ENCODE assay signal across 1 cellular context in the genomic region with DNA sequence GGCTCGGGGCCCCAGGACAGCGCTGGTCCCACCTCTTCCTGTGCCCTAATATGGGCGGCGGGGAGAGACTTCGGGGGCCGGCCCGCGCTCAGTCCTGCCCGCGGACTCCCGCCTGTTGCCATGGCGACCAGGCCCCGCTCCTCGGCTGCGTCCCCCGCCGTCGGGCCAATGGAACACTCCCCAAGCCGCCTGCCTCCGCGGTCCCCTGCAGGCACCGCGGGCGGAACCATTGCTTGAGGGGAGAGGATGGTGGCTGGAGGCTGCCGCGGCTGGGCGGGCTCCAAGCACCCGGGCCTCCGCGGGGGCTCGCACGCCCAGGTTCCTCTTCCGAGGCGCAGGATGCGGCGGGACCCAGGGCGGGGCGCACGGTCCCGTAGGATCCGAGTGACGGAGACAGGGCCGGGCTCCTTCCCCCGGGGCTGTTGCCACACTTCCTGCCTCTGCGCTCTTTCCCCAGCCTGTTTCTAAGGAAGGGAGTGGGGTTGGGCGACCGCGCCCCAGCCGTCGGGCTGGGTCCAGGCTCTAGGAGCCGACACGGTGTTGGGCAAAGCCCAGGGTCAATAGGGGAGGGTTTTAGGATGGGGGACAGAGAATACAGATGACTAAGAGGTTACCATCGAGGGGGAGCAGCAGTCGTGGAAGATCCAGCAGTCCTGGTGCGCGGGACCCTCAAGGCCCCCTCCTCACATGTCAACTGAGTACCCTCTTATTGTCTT.
TF ChIP-seq lines count a peak whose summit lies in the region.

No MANE protein-coding gene starts in this region.

TF ChIP-seq in SK-N-SH treated with all-trans-retinoic acid at 6 μM for 48 hours, 23 proteins besides CTCF, POLR2A, EP300 and RAD21 (continued from another document):
- TF ChIP-seq, protein P1, sequence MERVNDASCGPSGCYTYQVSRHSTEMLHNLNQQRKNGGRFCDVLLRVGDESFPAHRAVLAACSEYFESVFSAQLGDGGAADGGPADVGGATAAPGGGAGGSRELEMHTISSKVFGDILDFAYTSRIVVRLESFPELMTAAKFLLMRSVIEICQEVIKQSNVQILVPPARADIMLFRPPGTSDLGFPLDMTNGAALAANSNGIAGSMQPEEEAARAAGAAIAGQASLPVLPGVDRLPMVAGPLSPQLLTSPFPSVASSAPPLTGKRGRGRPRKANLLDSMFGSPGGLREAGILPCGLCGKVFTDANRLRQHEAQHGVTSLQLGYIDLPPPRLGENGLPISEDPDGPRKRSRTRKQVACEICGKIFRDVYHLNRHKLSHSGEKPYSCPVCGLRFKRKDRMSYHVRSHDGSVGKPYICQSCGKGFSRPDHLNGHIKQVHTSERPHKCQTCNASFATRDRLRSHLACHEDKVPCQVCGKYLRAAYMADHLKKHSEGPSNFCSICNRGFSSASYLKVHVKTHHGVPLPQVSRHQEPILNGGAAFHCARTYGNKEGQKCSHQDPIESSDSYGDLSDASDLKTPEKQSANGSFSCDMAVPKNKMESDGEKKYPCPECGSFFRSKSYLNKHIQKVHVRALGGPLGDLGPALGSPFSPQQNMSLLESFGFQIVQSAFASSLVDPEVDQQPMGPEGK (CRISPR knock-in tag; IDR thresholded peaks at IDR 0.05; ENCODE audit: borderline replicate concordance), result peak; percentile 77; the same call in 1 of the 2 replicates
- TF ChIP-seq BACH2 (CRISPR knock-in tag; IDR thresholded peaks at IDR 0.05; ENCODE audit: borderline replicate concordance), result no peak
- no peak for TF ChIP-seq RARB (CRISPR knock-in tag; IDR thresholded peaks at IDR 0.05)
- no peak for TF ChIP-seq CSDC2 (CRISPR knock-in tag; IDR thresholded peaks at IDR 0.05)
- no peak for TF ChIP-seq SNAI2 (CRISPR knock-in tag; IDR thresholded peaks at IDR 0.05)
- TF ChIP-seq, protein P2, sequence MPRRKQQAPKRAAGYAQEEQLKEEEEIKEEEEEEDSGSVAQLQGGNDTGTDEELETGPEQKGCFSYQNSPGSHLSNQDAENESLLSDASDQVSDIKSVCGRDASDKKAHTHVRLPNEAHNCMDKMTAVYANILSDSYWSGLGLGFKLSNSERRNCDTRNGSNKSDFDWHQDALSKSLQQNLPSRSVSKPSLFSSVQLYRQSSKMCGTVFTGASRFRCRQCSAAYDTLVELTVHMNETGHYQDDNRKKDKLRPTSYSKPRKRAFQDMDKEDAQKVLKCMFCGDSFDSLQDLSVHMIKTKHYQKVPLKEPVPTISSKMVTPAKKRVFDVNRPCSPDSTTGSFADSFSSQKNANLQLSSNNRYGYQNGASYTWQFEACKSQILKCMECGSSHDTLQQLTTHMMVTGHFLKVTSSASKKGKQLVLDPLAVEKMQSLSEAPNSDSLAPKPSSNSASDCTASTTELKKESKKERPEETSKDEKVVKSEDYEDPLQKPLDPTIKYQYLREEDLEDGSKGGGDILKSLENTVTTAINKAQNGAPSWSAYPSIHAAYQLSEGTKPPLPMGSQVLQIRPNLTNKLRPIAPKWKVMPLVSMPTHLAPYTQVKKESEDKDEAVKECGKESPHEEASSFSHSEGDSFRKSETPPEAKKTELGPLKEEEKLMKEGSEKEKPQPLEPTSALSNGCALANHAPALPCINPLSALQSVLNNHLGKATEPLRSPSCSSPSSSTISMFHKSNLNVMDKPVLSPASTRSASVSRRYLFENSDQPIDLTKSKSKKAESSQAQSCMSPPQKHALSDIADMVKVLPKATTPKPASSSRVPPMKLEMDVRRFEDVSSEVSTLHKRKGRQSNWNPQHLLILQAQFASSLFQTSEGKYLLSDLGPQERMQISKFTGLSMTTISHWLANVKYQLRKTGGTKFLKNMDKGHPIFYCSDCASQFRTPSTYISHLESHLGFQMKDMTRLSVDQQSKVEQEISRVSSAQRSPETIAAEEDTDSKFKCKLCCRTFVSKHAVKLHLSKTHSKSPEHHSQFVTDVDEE (CRISPR knock-in tag; IDR thresholded peaks at IDR 0.05), result no peak
- TF ChIP-seq TOX (CRISPR knock-in tag; IDR thresholded peaks at IDR 0.05; ENCODE audit: borderline replicate concordance), result no peak
- no peak for TF ChIP-seq ISL1 (CRISPR knock-in tag; IDR thresholded peaks at IDR 0.05)
- TF ChIP-seq ZNF565 (CRISPR knock-in tag; conservative IDR thresholded peaks at IDR 0.05; ENCODE audit: low read depth), result no peak
- no peak for TF ChIP-seq ZNF8 (CRISPR knock-in tag; IDR thresholded peaks at IDR 0.05)
- no peak for TF ChIP-seq TCF4 (CRISPR knock-in tag; IDR thresholded peaks at IDR 0.05; ENCODE audit: borderline replicate concordance)
- TF ChIP-seq ZFP3 (CRISPR knock-in tag; IDR thresholded peaks at IDR 0.05), result peak; percentile 71; the same call in 1 of the 2 replicates
- TF ChIP-seq OSR1 (CRISPR knock-in tag; IDR thresholded peaks at IDR 0.05), result no peak
- no peak for TF ChIP-seq ARNTL (CRISPR knock-in tag; IDR thresholded peaks at IDR 0.05; ENCODE audit: borderline replicate concordance, low read depth)
